Comparison of ENCODE assay signal across 12 cellular contexts in genomic region chr4:168803727-168804126, GRCh38.
DNase-seq lines count a peak whose midpoint lies in the region; ATAC-seq and TF ChIP-seq lines count a peak whose summit lies in the region.
"Had no signal": no experiment of that assay in that cellular context is flagged by ENCODE, and none has a peak within 500 bp of the region (broad histone marks: within the 10 kb centered on the region; RNA-seq: fewer than 3 reads in every experiment).

No MANE protein-coding gene starts in this region.

- H3K4me1 Mint-ChIP-seq in CD14-positive monocyte (peaks cover 49% of the 10 kb centered on the region), neural progenitor cell (peaks cover 27% of the 10 kb centered on the region)
- H3K4me1 Mint-ChIP-seq: immature natural killer cell had no signal

- H3K9me3 ChIP-seq in SJSA1 (replicated peaks) (no peaks in the 10 kb centered on the region), neural progenitor cell (ENCODE audit: low read depth) (no peaks in the 10 kb centered on the region), Karpas-422 (ENCODE audit: low read length) (no peaks in the 10 kb centered on the region)
- H3K9me3 ChIP-seq: upper lobe of left lung had no signal

- H3K4me3 Mint-ChIP-seq in CD14-positive monocyte (no peak overlapping the region), neural progenitor cell (no peak overlapping the region)
- H3K4me3 Mint-ChIP-seq: immature natural killer cell had no signal

- no peaks in the 10 kb centered on the region for H3K36me3 Mint-ChIP-seq in CD14-positive monocyte
- peaks cover 15% of the 10 kb centered on the region for H3K36me3 Mint-ChIP-seq in neural progenitor cell

- H3K4me1 ChIP-seq in SJSA1 (replicated peaks) (peaks cover 30% of the 10 kb centered on the region), neural progenitor cell (peaks cover 10% of the 10 kb centered on the region), Karpas-422 (ENCODE audit: low read length) (no peaks in the 10 kb centered on the region)
- H3K4me1 ChIP-seq: upper lobe of left lung had no signal

- H3K27me3 Mint-ChIP-seq in CD14-positive monocyte (ENCODE audit: low read depth in 3 of 3), result no peaks in the 10 kb centered on the region
- no peaks in the 10 kb centered on the region for H3K27me3 Mint-ChIP-seq in neural progenitor cell (ENCODE audit: insufficient read depth, low read depth)

- H3K4me2 ChIP-seq in neural progenitor cell (peak overlapping the region; percentile 2), Karpas-422 (ENCODE audit: low read depth, low read length, poor library complexity, severe bottlenecking) (no peak overlapping the region)

- H3F3A ChIP-seq in neural progenitor cell (ENCODE audit: low read depth), result peaks cover 13% of the 10 kb centered on the region

- TF ChIP-seq CTCF in CD14-positive monocyte (IDR thresholded peaks at IDR 0.05) (no peak), fibroblast of the aortic adventitia (IDR thresholded peaks at IDR 0.05; ENCODE audit: insufficient read depth, low read length) (no peak), neural progenitor cell (IDR thresholded peaks at IDR 0.05) (no peak), omental fat pad (IDR thresholded peaks at IDR 0.05) (no peak)

- H3K27ac Mint-ChIP-seq in CD14-positive monocyte (peak overlapping the region in 5 of 7 donors; percentile 25 to 85 (median 68)), neural progenitor cell (no peak overlapping the region)
- H3K27ac Mint-ChIP-seq: immature natural killer cell had no signal

- H2AFZ ChIP-seq in neural progenitor cell (replicated peaks), result no peak overlapping the region
- no peak overlapping the region for H2AFZ ChIP-seq in Karpas-422 (ENCODE audit: low read length)

- H4K20me1 ChIP-seq in neural progenitor cell (ENCODE audit: low read depth), result no peaks in the 10 kb centered on the region
- H4K20me1 ChIP-seq in Karpas-422 (ENCODE audit: insufficient read depth, low read depth, low read length), result no peaks in the 10 kb centered on the region

- intact Hi-C loops in CD14-positive monocyte (cut with micrococcal nuclease), result no loop called here

- peaks cover 0 to 2% (median 0%) of the 10 kb centered on the region in 7 donors for H3K9me3 Mint-ChIP-seq in CD14-positive monocyte
- no peaks in the 10 kb centered on the region for H3K9me3 Mint-ChIP-seq in neural progenitor cell
- H3K9me3 Mint-ChIP-seq: immature natural killer cell had no signal

- H3K4me3 ChIP-seq in SJSA1, result no peak overlapping the region
- H3K4me3 ChIP-seq in fibroblast of the aortic adventitia (ENCODE audit: low read depth, low read length), result no peak overlapping the region
- no peak overlapping the region for H3K4me3 ChIP-seq in neural progenitor cell
- H3K4me3 ChIP-seq in Karpas-422 (ENCODE audit: low read length), result no peak overlapping the region
- H3K4me3 ChIP-seq: upper lobe of left lung had no signal

- peaks cover 3% of the 10 kb centered on the region; the same call in 1 of the 2 replicates for H3K36me3 ChIP-seq in SJSA1
- H3K36me3 ChIP-seq in neural progenitor cell, result no peaks in the 10 kb centered on the region
- H3K36me3 ChIP-seq in Karpas-422 (ENCODE audit: insufficient read depth, low read length), result no peaks in the 10 kb centered on the region
- H3K36me3 ChIP-seq: upper lobe of left lung had no signal

- ATAC-seq in omental fat pad (ENCODE audit: low FRiP score) (no peak), GM21515 (IDR thresholded peaks at IDR 0.05; ENCODE audit: unreplicated experiment) (no peak)

- H3K9ac ChIP-seq in neural progenitor cell (no peak overlapping the region), Karpas-422 (ENCODE audit: low read length) (no peak overlapping the region)

- DNase-seq in CD14-positive monocyte (ENCODE audit: low spot score) (no peak), SJSA1 (ENCODE audit: low read depth in 1 of 2, low spot score in 2 of 2) (peak; percentile 80 to 91), fibroblast of the aortic adventitia (ENCODE audit: low read depth) (peak; percentile 77), neural progenitor cell (ENCODE audit: low spot score) (peak; percentile 55), Karpas-422 (no peak), omental fat pad (ENCODE audit: low spot score) (no peak), activated gamma-delta T cell (lab: John Stamatoyannopoulos, UW) (no peak)
- DNase-seq: activated CD4-positive, alpha-beta T cell treated with anti-CD3 and anti-CD28 coated beads for 1 hour; immature natural killer cell had no signal

- H3K9me2 ChIP-seq in Karpas-422 (replicated peaks; ENCODE audit: insufficient read depth, low read length), result no peaks in the 10 kb centered on the region

- H3K27me3 ChIP-seq in SJSA1 (replicated peaks) (no peaks in the 10 kb centered on the region), neural progenitor cell (no peaks in the 10 kb centered on the region), Karpas-422 (ENCODE audit: low read length) (no peaks in the 10 kb centered on the region)
- H3K27me3 ChIP-seq: upper lobe of left lung had no signal

- no peaks in the 10 kb centered on the region for H3K79me2 ChIP-seq in neural progenitor cell (ENCODE audit: low read depth)
- H3K79me2 ChIP-seq in Karpas-422 (ENCODE audit: low read length), result no peaks in the 10 kb centered on the region

- H3K27ac ChIP-seq in SJSA1 (peak overlapping the region; percentile 79), neural progenitor cell (peak overlapping the region; percentile 78), Karpas-422 (ENCODE audit: low read length) (no peak overlapping the region)
- H3K27ac ChIP-seq: C4-2B, upper lobe of left lung had no signal

Comparison
In these comparisons a context has a peak if more than half of its experiments do, and no peak if none do; other contexts are left out.
1. DNase-seq: peak in SJSA1 (2 of 2), fibroblast of the aortic adventitia (single experiment) and neural progenitor cell (single experiment); none in CD14-positive monocyte (single experiment), Karpas-422 (single experiment), omental fat pad (single experiment) and activated gamma-delta T cell (single experiment).